ENCODE assay signal across 8 cellular contexts in the genomic region with DNA sequence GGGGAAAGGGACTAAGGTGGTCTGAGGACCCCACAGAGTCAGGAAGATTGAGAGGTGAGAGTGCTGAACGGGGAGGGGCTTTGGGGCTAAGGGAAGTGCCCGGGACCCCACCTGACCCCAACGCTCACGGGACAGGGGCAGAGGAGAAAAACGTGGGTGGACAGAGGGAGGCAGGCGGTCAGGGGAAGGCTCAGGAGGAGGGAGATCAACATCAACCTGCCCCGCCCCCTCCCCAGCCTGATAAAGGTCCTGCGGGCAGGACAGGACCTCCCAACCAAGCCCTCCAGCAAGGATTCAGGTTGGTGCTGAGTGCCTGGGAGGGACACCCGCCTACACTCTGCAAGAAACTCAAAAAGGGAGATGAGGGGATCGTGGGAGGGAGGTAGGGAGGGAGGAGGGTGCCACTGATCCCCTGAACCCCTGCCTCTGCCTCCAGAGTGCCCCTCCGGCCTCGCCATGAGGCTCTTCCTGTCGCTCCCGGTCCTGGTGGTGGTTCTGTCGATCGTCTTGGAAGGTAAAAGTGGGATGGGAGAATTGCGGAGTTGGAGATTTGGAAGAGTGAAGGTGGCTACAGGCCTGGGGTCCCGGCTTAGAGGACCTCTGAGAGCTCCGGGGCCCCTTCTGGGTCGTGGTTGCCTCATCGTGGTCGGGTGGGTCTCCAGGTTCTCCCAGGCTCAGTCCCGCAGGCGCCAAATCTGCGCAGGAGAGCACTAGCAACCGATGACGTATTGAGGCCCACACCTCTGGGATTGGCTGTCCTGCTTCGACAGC. TPM values are rescaled to one million over a fixed set of nuclear protein-coding genes. Genes with fewer than 3 reads are reported as not detected.
DNase-seq lines count a peak whose midpoint lies in the region; ATAC-seq and TF ChIP-seq lines count a peak whose summit lies in the region.
"Not testable (repeated sequence)": the region's sequence is repeated elsewhere in the genome, so short reads cannot be mapped to it uniquely, and the experiment has no call there.

A gene (plus strand): TSS at position 173 of the 771 bp plus-strand sequence. CDS start 284 bp downstream, at position 457.

- not testable (repeated sequence) for H4K20me1 ChIP-seq in hepatocyte (ENCODE audit: insufficient read depth, poor library complexity, severe bottlenecking)

- peak within 1 kb of the TSS; percentile 77 for H3K4me2 ChIP-seq in hepatocyte

- not testable (repeated sequence) for H3K27me3 ChIP-seq in hepatocyte; rectal smooth muscle tissue (ENCODE audit: control insufficient read depth, insufficient read depth, low read length)

- not testable (repeated sequence) for H3K9ac ChIP-seq in rectal smooth muscle tissue (ENCODE audit: low read length)

- H3K9me3 ChIP-seq in hepatocyte (ENCODE audit: low read depth): not testable (repeated sequence)

- H3K4me3 ChIP-seq in astrocyte of the cerebellum (ENCODE audit: low read depth, low read length) (peak within 1 kb of the TSS; percentile 47), hepatocyte (peak within 1 kb of the TSS; percentile 11), rectal smooth muscle tissue (ENCODE audit: low read length) (peak within 1 kb of the TSS; percentile 68), urinary bladder (ENCODE audit: low read depth, low read length) (peak within 1 kb of the TSS; percentile 28)

- in situ Hi-C loops in astrocyte of the cerebellum (cut with HindIII; ENCODE audit: low sequenced_read_pairs): loop anchor here (5.0 kb wide), 1 partner anchor 38 kb away; no protein-coding TSS in a partner anchor

- not testable (repeated sequence) for H3K9me2 ChIP-seq in hepatocyte (replicated peaks; ENCODE audit: insufficient read depth)

- 8% methylated on average over 20 of the region's 28 CpGs for WGBS in hepatocyte (ENCODE audit: low lambda C conversion rate, missing lambda C conversion rate)
- WGBS in urinary bladder: 8% methylated on average over 27 of the region's 28 CpGs

- peaks cover 18% of the 10 kb centered on the region for H3K4me1 ChIP-seq in hepatocyte (ENCODE audit: insufficient read depth)
- not testable (repeated sequence) for H3K4me1 ChIP-seq in rectal smooth muscle tissue (ENCODE audit: control insufficient read depth, insufficient read depth, low read length); urinary bladder (ENCODE audit: insufficient read depth)

- DNase-seq in NCI-H2029 treated with DMSO at 0.1 percent for 48 hours (lab: John Stamatoyannopoulos, UW): peak; percentile 77
- peak; percentile 57 for DNase-seq in T1000 (lab: John Stamatoyannopoulos, UW)
- peak; percentile 65 for DNase-seq in astrocyte of the cerebellum (ENCODE audit: low read depth)
- DNase-seq in hepatocyte (ENCODE audit: low spot score): peak; percentile 93

- H2AFZ ChIP-seq in hepatocyte: peak within 1 kb of the TSS; percentile 14

- H3K27ac ChIP-seq in hepatocyte: peak within 1 kb of the TSS; percentile 59
- not testable (repeated sequence) for H3K27ac ChIP-seq in rectal smooth muscle tissue (ENCODE audit: low read depth, low read length); urinary bladder (ENCODE audit: low read depth)

- H3K36me3 ChIP-seq in hepatocyte (replicated peaks; ENCODE audit: insufficient read depth, low read depth); rectal smooth muscle tissue (ENCODE audit: control insufficient read depth, insufficient read depth, low read length); urinary bladder (ENCODE audit: insufficient read depth): not testable (repeated sequence)

- not testable (repeated sequence) for H3K79me2 ChIP-seq in hepatocyte

- peak; percentile 92 for ATAC-seq in GM18498 (IDR thresholded peaks at IDR 0.05; ENCODE audit: unreplicated experiment)
- peak; percentile 89 for ATAC-seq in HG02981 (IDR thresholded peaks at IDR 0.05; ENCODE audit: unreplicated experiment)

- not testable (repeated sequence) for TF ChIP-seq CTCF in astrocyte of the cerebellum (IDR thresholded peaks at IDR 0.05; ENCODE audit: low read depth, low read length, missing control alignments); hepatocyte (IDR thresholded peaks at IDR 0.05; ENCODE audit: poor library complexity)

RNA-seq across cellular contexts. Expression of the gene that starts here (rescaled TPM):
- total RNA-seq in hepatocyte (330 and 390 TPM in 2 replicates), urinary bladder (3.5 TPM)
- polyA plus RNA-seq in hepatocyte (395 and 606 TPM in 2 replicates), urinary bladder (26.9 TPM)

Comparison
In these comparisons a context has a peak if more than half of its experiments do, and no peak if none do; other contexts are left out.
1. RNA of the gene that starts here (total RNA-seq): 330 to 390 TPM in hepatocyte; 3.5 TPM in urinary bladder (single experiment); every median in the first group is over 10 times any median in the second.
2. RNA of the gene that starts here (polyA plus RNA-seq): 395 to 606 TPM in hepatocyte; 26.9 TPM in urinary bladder (single experiment); every median in the first group is over 10 times any median in the second.
3. H3K4me3 ChIP-seq: peak in every context shown above with its lines; median percentile 68 in rectal smooth muscle tissue; 47 in astrocyte of the cerebellum; 28 in urinary bladder; 11 in hepatocyte.
4. Peak in every context shown above with its lines, with median percentiles within 50 percentile points of each other: DNase-seq.